In genomic region chr2:79369127-79369526, GRCh38 we compare ENCODE assay signal across 16 cellular contexts.
DNase-seq lines count a peak whose midpoint lies in the region; TF ChIP-seq lines count a peak whose summit lies in the region.
"Had no signal": no experiment of that assay in that cellular context is flagged by ENCODE, and none has a peak within 500 bp of the region (broad histone marks: within the 10 kb centered on the region; RNA-seq: fewer than 3 reads in every experiment).

No MANE protein-coding gene starts in this region.

- no peaks in the 10 kb centered on the region for H3K27me3 ChIP-seq in BE2C
- no peaks in the 10 kb centered on the region for H3K27me3 ChIP-seq in stomach

- no peaks in the 10 kb centered on the region for H3K36me3 ChIP-seq in BE2C
- no peaks in the 10 kb centered on the region for H3K36me3 ChIP-seq in stomach

- peak; percentile 64 for DNase-seq in BE2C
- DNase-seq in NCI-H69 (lab: John Stamatoyannopoulos, UW), result peak; percentile 49
- peak; percentile 65 for DNase-seq in globus pallidus (ENCODE audit: low spot score)
- DNase-seq in pons (ENCODE audit: low spot score), result peak; percentile 40
- no peak for DNase-seq in cerebellum (ENCODE audit: low spot score)
- no peak for DNase-seq in mucosa of gallbladder (ENCODE audit: low spot score)
- no peak for DNase-seq in stomach
- DNase-seq: ACHN; CD4-positive, alpha-beta memory T cell; DMS79 treated with DMSO at 0.1 percent for 48 hours; GDM1; KG1; NCI-H1092; NCI-H1694 treated with DMSO at 0.1 percent for 48 hours; NCI-H510A; Right ventricle myocardium superior had no signal

- no peak overlapping the region for H3K27ac ChIP-seq in stomach

- H3K9me3 ChIP-seq in BE2C, result no peaks in the 10 kb centered on the region
- no peaks in the 10 kb centered on the region for H3K9me3 ChIP-seq in stomach

- no peak for TF ChIP-seq POLR2A in stomach (IDR thresholded peaks at IDR 0.05)

- H3K4me3 ChIP-seq in BE2C (ENCODE audit: low read depth, low read length), result no peak overlapping the region
- H3K4me3 ChIP-seq in stomach, result no peak overlapping the region

- no peak for TF ChIP-seq EP300 in stomach (IDR thresholded peaks at IDR 0.05)

- WGBS in stomach, 5 donors, result 78 to 89% (median 85%) methylated on average over 9 of the region's 9 CpGs

- TF ChIP-seq CTCF in BE2C (IDR thresholded peaks at IDR 0.05; ENCODE audit: low read depth, low read length), result peak; percentile 53
- no peak for TF ChIP-seq CTCF in stomach (IDR thresholded peaks at IDR 0.05)

- H3K4me1 ChIP-seq in BE2C, result peaks cover 14% of the 10 kb centered on the region
- no peaks in the 10 kb centered on the region for H3K4me1 ChIP-seq in stomach

- intact Hi-C loops in stomach (cut with DNase I; ENCODE audit: low total_unique reads), result no loop called here

Comparison
In these comparisons a context has a peak if more than half of its experiments do, and no peak if none do; other contexts are left out.
1. DNase-seq: peak in BE2C (single experiment), NCI-H69 (single experiment), globus pallidus (single experiment) and pons (single experiment); none in cerebellum (single experiment), mucosa of gallbladder (single experiment) and stomach (single experiment).